Comparison of ENCODE assay signal across 9 cellular contexts in genomic region chr1:160705824-160706223, GRCh38. TPM values are rescaled to one million over a fixed set of nuclear protein-coding genes. Genes with fewer than 3 reads are reported as not detected.
DNase-seq lines count a peak whose midpoint lies in the region; ATAC-seq and TF ChIP-seq lines count a peak whose summit lies in the region.
"Not testable (repeated sequence)": the region's sequence is repeated elsewhere in the genome, so short reads cannot be mapped to it uniquely, and the experiment has no call there.
"Had no signal": no experiment of that assay in that cellular context is flagged by ENCODE, and none has a peak within 500 bp of the region (broad histone marks: within the 10 kb centered on the region; RNA-seq: fewer than 3 reads in every experiment).

No MANE protein-coding gene starts in this region.

- peaks cover 59% of the 10 kb centered on the region for H3K4me1 Mint-ChIP-seq in CD8-positive, alpha-beta T cell (ENCODE audit: low read depth)
- H3K4me1 Mint-ChIP-seq in activated CD4-positive, alpha-beta T cell treated with anti-CD3 and anti-CD28 coated beads, Interleukin-2, amount 10 ng/mL, durations not matched to agents 24 days and 14 days = peaks cover 51% of the 10 kb centered on the region
- peaks cover 58% of the 10 kb centered on the region for H3K4me1 Mint-ChIP-seq in activated naive CD4-positive, alpha-beta T cell treated with anti-CD3 and anti-CD28 coated beads, Interleukin-2, amount 50 U/mL, for 24 hours

- TF ChIP-seq RAD21 in HCT116 (IDR thresholded peaks at IDR 0.05; ENCODE audit: low read depth) = not testable (repeated sequence)

- not testable (repeated sequence) for H3K9me3 ChIP-seq in CD8-positive, alpha-beta T cell (ENCODE audit: low read length); HCT116 (ENCODE audit: control insufficient read depth in 1 of 2, insufficient read depth in 1 of 2, low read depth in 1 of 2, low read length in 2 of 2); OCI-LY1 (ENCODE audit: low read length); spleen

- not testable (repeated sequence) for H3K4me2 ChIP-seq in HCT116 (ENCODE audit: low read length)
- H3K4me2 ChIP-seq in OCI-LY1 (ENCODE audit: low read length) = peak overlapping the region; percentile 44

- peak; percentile 30 for ATAC-seq in CD8-positive, alpha-beta T cell
- ATAC-seq in HCT116 = peak; percentile 40; the same call in 1 of the 2 replicates

- not testable (repeated sequence) for H3K4me3 Mint-ChIP-seq in CD8-positive, alpha-beta T cell; activated CD4-positive, alpha-beta T cell treated with anti-CD3 and anti-CD28 coated beads, Interleukin-2, amount 10 ng/mL, durations not matched to agents 24 days and 14 days; activated naive CD4-positive, alpha-beta T cell treated with anti-CD3 and anti-CD28 coated beads, Interleukin-2, amount 50 U/mL, for 24 hours

- H3K9ac ChIP-seq in HCT116 (ENCODE audit: low read length); OCI-LY1 (ENCODE audit: low read length): not testable (repeated sequence)

- not testable (repeated sequence) for TF ChIP-seq POLR2A in HCT116 (IDR thresholded peaks at IDR 0.05; ENCODE audit: borderline replicate concordance, extremely low read depth, insufficient read depth, insufficient read length); spleen (IDR thresholded peaks at IDR 0.05)

- not testable (repeated sequence) for H3K27me3 ChIP-seq in CD8-positive, alpha-beta T cell (ENCODE audit: insufficient read depth, low read length); HCT116 (ENCODE audit: insufficient read depth, low read length); OCI-LY1 (ENCODE audit: insufficient read depth, low read length); spleen (replicated peaks in 1 of 7)

- RAD21 ChIA-PET in HCT116 (lab: Charles Lee; ENCODE audit: low non-redundant PET in 1 of 2, low total read pairs in 2 of 2, uncharacterized antibody in 2 of 2, unreplicated experiment in 2 of 2) = not testable (repeated sequence)

- intact Hi-C loops in CD8-positive, alpha-beta T cell (cut with DNase I, micrococcal nuclease); activated CD4-positive, alpha-beta T cell treated with anti-CD3 and anti-CD28 coated beads, Interleukin-2, amount 10 ng/mL, durations not matched to agents 24 days and 14 days (cut with micrococcal nuclease); spleen (cut with DNase I; ENCODE audit: low total_unique reads): not testable (repeated sequence)
- intact Hi-C loops in HCT116 (cut with micrococcal nuclease) = loop anchor here (2.0 kb wide), 1 partner anchor 61 kb away; no protein-coding TSS in a partner anchor

- not testable (repeated sequence) for DNase-seq in CD8-positive, alpha-beta T cell; HCT116 (ENCODE audit: low read depth, low spot score); epithelial cell of proximal tubule (ENCODE audit: low read depth); spleen
- peak; percentile 62 for DNase-seq in activated CD4-positive, alpha-beta T cell treated with anti-CD3 and anti-CD28 coated beads, Interleukin-2, amount 10 ng/mL, durations not matched to agents 24 days and 14 days

- not testable (repeated sequence) for H4K20me1 ChIP-seq in HCT116 (ENCODE audit: insufficient read depth); OCI-LY1 (ENCODE audit: insufficient read depth, low read length)

- H3K27ac Mint-ChIP-seq in CD8-positive, alpha-beta T cell = not testable (repeated sequence)
- H3K27ac Mint-ChIP-seq in activated CD4-positive, alpha-beta T cell treated with anti-CD3 and anti-CD28 coated beads, Interleukin-2, amount 10 ng/mL, durations not matched to agents 24 days and 14 days = peak overlapping the region; percentile 59
- H3K27ac Mint-ChIP-seq in activated naive CD4-positive, alpha-beta T cell treated with anti-CD3 and anti-CD28 coated beads, Interleukin-2, amount 50 U/mL, for 24 hours = peak overlapping the region; percentile 80

- H3K79me2 ChIP-seq in HCT116 (ENCODE audit: insufficient read depth, low read length) = not testable (repeated sequence)
- peaks cover 68% of the 10 kb centered on the region for H3K79me2 ChIP-seq in OCI-LY1 (ENCODE audit: insufficient read depth, low read length)

- H3K36me3 Mint-ChIP-seq in CD8-positive, alpha-beta T cell = peaks cover 54% of the 10 kb centered on the region
- peaks cover 48% of the 10 kb centered on the region for H3K36me3 Mint-ChIP-seq in activated CD4-positive, alpha-beta T cell treated with anti-CD3 and anti-CD28 coated beads, Interleukin-2, amount 10 ng/mL, durations not matched to agents 24 days and 14 days (ENCODE audit: low read depth)
- peaks cover 38% of the 10 kb centered on the region for H3K36me3 Mint-ChIP-seq in activated naive CD4-positive, alpha-beta T cell treated with anti-CD3 and anti-CD28 coated beads, Interleukin-2, amount 50 U/mL, for 24 hours

- H3K27me3 Mint-ChIP-seq in CD8-positive, alpha-beta T cell (ENCODE audit: low read depth); activated CD4-positive, alpha-beta T cell treated with anti-CD3 and anti-CD28 coated beads, Interleukin-2, amount 10 ng/mL, durations not matched to agents 24 days and 14 days; activated naive CD4-positive, alpha-beta T cell treated with anti-CD3 and anti-CD28 coated beads, Interleukin-2, amount 50 U/mL, for 24 hours: not testable (repeated sequence)

- not testable (repeated sequence) for H3K9me3 Mint-ChIP-seq in CD8-positive, alpha-beta T cell; activated CD4-positive, alpha-beta T cell treated with anti-CD3 and anti-CD28 coated beads, Interleukin-2, amount 10 ng/mL, durations not matched to agents 24 days and 14 days; activated naive CD4-positive, alpha-beta T cell treated with anti-CD3 and anti-CD28 coated beads, Interleukin-2, amount 50 U/mL, for 24 hours

- H3F3A ChIP-seq in OCI-LY1 (ENCODE audit: insufficient read depth, low read length) = not testable (repeated sequence)

- not testable (repeated sequence) for H3K9me2 ChIP-seq in HCT116 (ENCODE audit: insufficient read depth); OCI-LY1 (ENCODE audit: low read depth, low read length)

- POLR2A ChIA-PET in CD8-positive, alpha-beta T cell (lab: Charles Lee); HCT116 (lab: Charles Lee): not testable (repeated sequence)

- TF ChIP-seq CTCF in CD8-positive, alpha-beta T cell (IDR thresholded peaks at IDR 0.05); OCI-LY1 (IDR thresholded peaks at IDR 0.05; ENCODE audit: low read length); spleen (IDR thresholded peaks at IDR 0.05 in 8 of 11, conservative IDR thresholded peaks at IDR 0.05 in 3 of 11): not testable (repeated sequence)
- TF ChIP-seq CTCF in HCT116 (IDR thresholded peaks at IDR 0.05 in 2 of 3, conservative IDR thresholded peaks at IDR 0.05 in 1 of 3; ENCODE audit: borderline replicate concordance in 1 of 3, insufficient read depth in 1 of 3, low read depth in 2 of 3, low read length in 2 of 3) = peak in 2 of 3 experiments; percentile 24 to 32; a peak in 1 of 6 replicates
- peak; percentile 7 for TF ChIP-seq CTCF in epithelial cell of proximal tubule (conservative IDR thresholded peaks at IDR 0.05; ENCODE audit: low read depth, low read length)

- not testable (repeated sequence) for H2AFZ ChIP-seq in HCT116 (ENCODE audit: low read depth, low read length, poor library complexity, severe bottlenecking); OCI-LY1 (ENCODE audit: low read length)

- H3K4me1 ChIP-seq in CD8-positive, alpha-beta T cell (ENCODE audit: insufficient read depth, low read length) = peaks cover 84% of the 10 kb centered on the region
- H3K4me1 ChIP-seq in HCT116 (ENCODE audit: control insufficient read depth in 1 of 2, insufficient read depth in 2 of 2, low read length in 2 of 2) = not testable (repeated sequence)
- peaks cover 79% of the 10 kb centered on the region for H3K4me1 ChIP-seq in OCI-LY1 (ENCODE audit: insufficient read depth, low read length, severe bottlenecking)
- H3K4me1 ChIP-seq in spleen = peaks cover 43 to 98% (median 90%) of the 10 kb centered on the region in 6 donors

- H3K36me3 ChIP-seq in CD8-positive, alpha-beta T cell (ENCODE audit: insufficient read depth, low read length); HCT116 (ENCODE audit: control insufficient read depth in 1 of 2, insufficient read depth in 2 of 2, low read length in 2 of 2): not testable (repeated sequence)
- H3K36me3 ChIP-seq in OCI-LY1 (ENCODE audit: insufficient read depth, low read length) (peaks cover 30% of the 10 kb centered on the region; the same call in 1 of the 2 replicates), spleen (peaks cover 0 to 29% (median 0%) of the 10 kb centered on the region in 6 donors)

- not testable (repeated sequence) for H3K27ac ChIP-seq in CD8-positive, alpha-beta T cell (ENCODE audit: low read depth, low read length); HCT116 (ENCODE audit: low read depth, low read length)
- H3K27ac ChIP-seq in OCI-LY1 (ENCODE audit: low read depth, low read length, poor library complexity, severe bottlenecking) = peak overlapping the region; percentile 93
- peak overlapping the region in 7 of 8 donors; percentile 86 to 95 (median 91) for H3K27ac ChIP-seq in spleen

- not testable (repeated sequence) for H3K4me3 ChIP-seq in CD8-positive, alpha-beta T cell (ENCODE audit: low read depth, low read length); HCT116 (replicated peaks in 1 of 2; ENCODE audit: low read depth in 1 of 2, low read length in 2 of 2); epithelial cell of proximal tubule (ENCODE audit: low read depth, low read length)
- peak overlapping the region; percentile 27 for H3K4me3 ChIP-seq in OCI-LY1 (ENCODE audit: low read depth, low read length, poor library complexity, severe bottlenecking)
- peak overlapping the region in 5 of 8 donors; percentile 7 to 77 (median 60) for H3K4me3 ChIP-seq in spleen

- CTCF ChIA-PET in CD8-positive, alpha-beta T cell (lab: Charles Lee) = interaction anchor here (0.6 to 4.3 kb wide), 9 partner anchors 10 to 100 kb away, joined by 3 to 36 read pairs (median 5); no protein-coding TSS in a partner anchor
- CTCF ChIA-PET in HCT116 (lab: Charles Lee) = not testable (repeated sequence)

- not testable (repeated sequence) for BruUV-seq in HCT116 (replicated peaks; lab: Mats Ljungman, UMichigan)

RNA-seq across cellular contexts. Expression of gene CD48, which starts 5.8 kb away (rescaled TPM):
- 100 to 1,000 TPM; 397 to 399 TPM for total RNA-seq in CD8-positive, alpha-beta T cell
- total RNA-seq in HCT116 (2021; ENCODE audit: unreplicated experiment) (0.20 TPM), epithelial cell of proximal tubule (not detected in 2 replicates), spleen (100 to 1,000 TPM; 150 to 286 (median 215) TPM)
- polyA plus RNA-seq in HCT116 (2012) = not detected in 2 replicates
- total RNA-seq in activated CD4-positive, alpha-beta T cell treated with anti-CD3 and anti-CD28 coated beads, Interleukin-2, amount 10 ng/mL, durations not matched to agents 24 days and 14 days = 206 and 208 TPM in 2 replicates
- polyA plus RNA-seq in spleen = 100 to 1,000 TPM; 371 to 510 (median 479) TPM
- total RNA-seq: GM23248, SJCRH30 had no signal
- polyA plus RNA-seq: GM23248 had no signal

RNA-seq across cellular contexts. Expression of gene SLAMF7, which starts 33.2 kb away (rescaled TPM):
- 10 to 100 TPM; 13.3 to 14.8 TPM for total RNA-seq in CD8-positive, alpha-beta T cell
- 0.34 TPM for total RNA-seq in HCT116 (2021; ENCODE audit: unreplicated experiment)
- polyA plus RNA-seq in HCT116 (2012) = 0.07 and 0.20 TPM in 2 replicates
- total RNA-seq in activated CD4-positive, alpha-beta T cell treated with anti-CD3 and anti-CD28 coated beads, Interleukin-2, amount 10 ng/mL, durations not matched to agents 24 days and 14 days = 18.4 and 20.7 TPM in 2 replicates
- total RNA-seq in epithelial cell of proximal tubule = 0.06 TPM in 1 of 2 replicates, not detected in the other
- total RNA-seq in spleen = 100 to 1,000 TPM in 1 of 7 donors, 10 to 100 TPM in 6; 28.9 to 134 (median 63.5) TPM
- polyA plus RNA-seq in spleen = 10 to 100 TPM; 12.5 to 21.4 (median 13.3) TPM
- total RNA-seq: GM23248, SJCRH30 had no signal
- polyA plus RNA-seq: GM23248 had no signal

RNA-seq across cellular contexts. Expression of gene SLAMF1, which starts 59.0 kb away (rescaled TPM):
- 10 to 100 TPM; 12.8 to 18.6 TPM for total RNA-seq in CD8-positive, alpha-beta T cell
- 0.30 TPM for total RNA-seq in HCT116 (2021; ENCODE audit: unreplicated experiment)
- polyA plus RNA-seq in HCT116 (2012) = not detected in 2 replicates
- 113 and 114 TPM in 2 replicates for total RNA-seq in activated CD4-positive, alpha-beta T cell treated with anti-CD3 and anti-CD28 coated beads, Interleukin-2, amount 10 ng/mL, durations not matched to agents 24 days and 14 days
- not detected in 2 replicates for total RNA-seq in epithelial cell of proximal tubule
- total RNA-seq in spleen = 10 to 100 TPM in 6 of 7 donors, 1 to 10 TPM in 1; 7.4 to 18.3 (median 11.3) TPM
- polyA plus RNA-seq in spleen = 1 to 10 TPM; 2.8 to 3.9 (median 3.2) TPM
- total RNA-seq: GM23248, SJCRH30 had no signal
- polyA plus RNA-seq: GM23248 had no signal

Comparison
In these comparisons a context has a peak if more than half of its experiments do, and no peak if none do; other contexts are left out.
1. RNA of gene CD48, which starts 5.8 kb away (total RNA-seq): 397 to 399 TPM in CD8-positive, alpha-beta T cell, 150 to 286 TPM in spleen and 206 to 208 TPM in activated CD4-positive, alpha-beta T cell treated with anti-CD3 and anti-CD28 coated beads, Interleukin-2, amount 10 ng/mL, durations not matched to agents 24 days and 14 days; 0.20 TPM in HCT116 (single experiment) and not detected in epithelial cell of proximal tubule; every median in the first group is over 100 times any median in the second.
2. RNA of gene SLAMF7, which starts 33.2 kb away (total RNA-seq): 28.9 to 134 TPM in spleen, 18.4 to 20.7 TPM in activated CD4-positive, alpha-beta T cell treated with anti-CD3 and anti-CD28 coated beads, Interleukin-2, amount 10 ng/mL, durations not matched to agents 24 days and 14 days and 13.3 to 14.8 TPM in CD8-positive, alpha-beta T cell; 0.34 TPM in HCT116 (single experiment) and 0.06 TPM in epithelial cell of proximal tubule; every median in the first group is over 10 times any median in the second.